In genomic region chr4:77817304-77818076, GRCh38 we compare ENCODE assay signal across 1 cellular context.
TF ChIP-seq lines count a peak whose summit lies in the region.

No MANE protein-coding gene starts in this region.

TF ChIP-seq in HepG2, 621 proteins besides CTCF, POLR2A, EP300 and RAD21 (continued from another document and continues in another):
- TF ChIP-seq IRF9 (CRISPR knock-in tag; IDR thresholded peaks at IDR 0.05; ENCODE audit: borderline replicate concordance) (no peak), ZBTB49 (CRISPR knock-in tag; IDR thresholded peaks at IDR 0.05; ENCODE audit: borderline replicate concordance) (no peak), CBFB (CRISPR knock-in tag; IDR thresholded peaks at IDR 0.05) (no peak), HNRNPL (IDR thresholded peaks at IDR 0.05; ENCODE audit: low read depth, low read length) (no peak), HHEX (CRISPR knock-in tag; IDR thresholded peaks at IDR 0.05) (no peak), BRD4 (CRISPR knock-in tag; IDR thresholded peaks at IDR 0.05) (no peak), HNF4G (IDR thresholded peaks at IDR 0.05; ENCODE audit: borderline replicate concordance, low read depth, low read length) (no peak; the same call in 1 of the 2 replicates), HNF4G (CRISPR knock-in tag; IDR thresholded peaks at IDR 0.05; ENCODE audit: borderline replicate concordance, low read depth) (no peak), PITX1 (CRISPR knock-in tag; IDR thresholded peaks at IDR 0.05) (no peak; the same call in 1 of the 2 replicates), PCBP1 (IDR thresholded peaks at IDR 0.05; ENCODE audit: borderline replicate concordance, low read depth, low read length) (no peak), SPEN (CRISPR knock-in tag; IDR thresholded peaks at IDR 0.05; ENCODE audit: low read depth) (no peak), AGO2 (optimal IDR thresholded peaks at IDR 0.05; ENCODE audit: low read depth, low read length) (no peak), PHF5A (CRISPR knock-in tag; IDR thresholded peaks at IDR 0.05; ENCODE audit: low read depth, unreplicated experiment) (no peak), MAX (IDR thresholded peaks at IDR 0.05) (peak; percentile 42; the same call in 1 of the 2 replicates), SP4 (CRISPR knock-in tag; IDR thresholded peaks at IDR 0.05) (no peak), ZNF713 (CRISPR knock-in tag; IDR thresholded peaks at IDR 0.05) (no peak), THAP11 (CRISPR knock-in tag; IDR thresholded peaks at IDR 0.05) (0 out of 2 replicates have a peak, but pooled peaks have one; percentile 16), ASH2L (IDR thresholded peaks at IDR 0.05; ENCODE audit: insufficient read length, low read depth, low read length) (peak; percentile 64), GLI4 (CRISPR knock-in tag; IDR thresholded peaks at IDR 0.05; ENCODE audit: borderline replicate concordance) (no peak), ZBTB43 (CRISPR knock-in tag; conservative IDR thresholded peaks at IDR 0.05) (0 out of 2 replicates have a peak, but pooled peaks have one; percentile 50), ZBTB7A (CRISPR knock-in tag; IDR thresholded peaks at IDR 0.05) (no peak), ZBTB4 (CRISPR knock-in tag; IDR thresholded peaks at IDR 0.05; ENCODE audit: borderline replicate concordance) (no peak), ZBTB14 (CRISPR knock-in tag; IDR thresholded peaks at IDR 0.05) (no peak), PHF8 (CRISPR knock-in tag; IDR thresholded peaks at IDR 0.05) (no peak; the same call in 1 of the 2 replicates), IKZF5 (CRISPR knock-in tag; IDR thresholded peaks at IDR 0.05) (no peak), HOXA7 (CRISPR knock-in tag; IDR thresholded peaks at IDR 0.05) (no peak), ZNF782 (CRISPR knock-in tag; IDR thresholded peaks at IDR 0.05; ENCODE audit: borderline replicate concordance) (no peak), ZNF230 (CRISPR knock-in tag; IDR thresholded peaks at IDR 0.05) (no peak), ZSCAN25 (CRISPR knock-in tag; IDR thresholded peaks at IDR 0.05) (peak; percentile 53; the same call in 1 of the 2 replicates), RELA (CRISPR knock-in tag; IDR thresholded peaks at IDR 0.05) (no peak), GABPB1 (CRISPR knock-in tag; IDR thresholded peaks at IDR 0.05) (no peak), AGO1 (IDR thresholded peaks at IDR 0.05; ENCODE audit: low read depth, low read length, poor library complexity, severe bottlenecking) (no peak), REST (IDR thresholded peaks at IDR 0.05; ENCODE audit: borderline replicate concordance in 1 of 2, low read depth in 1 of 2, low read length in 2 of 2) (no peak), PLSCR1 (CRISPR knock-in tag; IDR thresholded peaks at IDR 0.05; ENCODE audit: borderline replicate concordance) (no peak), HOXA3 (CRISPR knock-in tag; IDR thresholded peaks at IDR 0.05) (peak; percentile 24; the same call in 1 of the 2 replicates), ZNF441 (CRISPR knock-in tag; IDR thresholded peaks at IDR 0.05; ENCODE audit: borderline replicate concordance) (no peak), STAG1 (CRISPR knock-in tag; IDR thresholded peaks at IDR 0.05) (no peak), GATAD2A (CRISPR knock-in tag; IDR thresholded peaks at IDR 0.05) (peak; percentile 50; the same call in 1 of the 2 replicates), IRF2 (CRISPR knock-in tag; IDR thresholded peaks at IDR 0.05) (peak; percentile 49; the same call in 1 of the 2 replicates), POLR2G (IDR thresholded peaks at IDR 0.05; ENCODE audit: low read depth, low read length) (no peak), DMTF1 (CRISPR knock-in tag; IDR thresholded peaks at IDR 0.05) (no peak), ZNF253 (CRISPR knock-in tag; IDR thresholded peaks at IDR 0.05; ENCODE audit: borderline replicate concordance) (no peak)
